Comparison of ENCODE assay signal across 1 cellular context in genomic region chr10:71888623-71889387, GRCh38.
TF ChIP-seq lines count a peak whose summit lies in the region.

No MANE protein-coding gene starts in this region.

TF ChIP-seq in HEK293, 187 proteins besides CTCF, POLR2A, EP300 and RAD21 (continued from another document and continues in another):
- TF ChIP-seq ZSCAN4 (tag by site-specific recombination; IDR thresholded peaks at IDR 0.05) (no peak), GLIS1 (tag by site-specific recombination; IDR thresholded peaks at IDR 0.05) (peak; percentile 90), ZNF785 (tag by site-specific recombination; IDR thresholded peaks at IDR 0.05) (no peak), ZNF311 (tag by site-specific recombination; IDR thresholded peaks at IDR 0.05; ENCODE audit: borderline replicate concordance) (no peak), ZNF211 (tag by site-specific recombination; IDR thresholded peaks at IDR 0.05; ENCODE audit: low read depth) (no peak), ZNF133 (tag by site-specific recombination; IDR thresholded peaks at IDR 0.05) (no peak), ZNF639 (tag by site-specific recombination; IDR thresholded peaks at IDR 0.05) (no peak), HOXD13 (CRISPR knock-in tag; IDR thresholded peaks at IDR 0.05; ENCODE audit: borderline replicate concordance) (no peak), PBX3 (CRISPR knock-in tag; IDR thresholded peaks at IDR 0.05) (no peak), ZNF488 (tag by site-specific recombination; IDR thresholded peaks at IDR 0.05) (no peak), ZNF433 (tag by site-specific recombination; IDR thresholded peaks at IDR 0.05; ENCODE audit: low read depth) (no peak), ZBTB6 (tag by site-specific recombination; IDR thresholded peaks at IDR 0.05) (no peak; the same call in 1 of the 2 replicates), ZNF792 (tag by site-specific recombination; IDR thresholded peaks at IDR 0.05) (no peak), ZNF830 (tag by site-specific recombination; IDR thresholded peaks at IDR 0.05; ENCODE audit: low read depth) (no peak), ZNF280D (tag by site-specific recombination; IDR thresholded peaks at IDR 0.05) (no peak), ZNF791 (tag by site-specific recombination; IDR thresholded peaks at IDR 0.05) (no peak), ZNF837 (tag by site-specific recombination; IDR thresholded peaks at IDR 0.05) (no peak), BCL11B (tag by site-specific recombination; IDR thresholded peaks at IDR 0.05; ENCODE audit: low read depth) (no peak), SALL2 (tag by site-specific recombination; IDR thresholded peaks at IDR 0.05; ENCODE audit: borderline replicate concordance) (no peak), ZBTB21 (tag by site-specific recombination; IDR thresholded peaks at IDR 0.05) (0 out of 2 replicates have a peak, but pooled peaks have one; percentile 11), SETDB1 (IDR thresholded peaks at IDR 0.05; ENCODE audit: insufficient read length, low read length) (no peak), ZNF202 (tag by site-specific recombination; IDR thresholded peaks at IDR 0.05; ENCODE audit: borderline replicate concordance) (no peak), ZBTB20 (tag by site-specific recombination; IDR thresholded peaks at IDR 0.05) (peak; percentile 77), ZNF394 (tag by site-specific recombination; IDR thresholded peaks at IDR 0.05; ENCODE audit: borderline replicate concordance) (peak; percentile 77), ZNF549 (tag by site-specific recombination; IDR thresholded peaks at IDR 0.05) (no peak), PATZ1 (tag by site-specific recombination; IDR thresholded peaks at IDR 0.05) (peak; percentile 90), TRIM28 (IDR thresholded peaks at IDR 0.05; ENCODE audit: borderline replicate concordance, low read length) (peak; percentile 51; the same call in 1 of the 2 replicates), ZNF292 (tag by site-specific recombination; IDR thresholded peaks at IDR 0.05; ENCODE audit: borderline replicate concordance, low read depth) (no peak), PRDM4 (tag by site-specific recombination; IDR thresholded peaks at IDR 0.05) (peak; percentile 83), PRDM2 (tag by site-specific recombination; IDR thresholded peaks at IDR 0.05; ENCODE audit: borderline replicate concordance) (no peak), ZNF362 (tag by site-specific recombination; IDR thresholded peaks at IDR 0.05) (0 out of 2 replicates have a peak, but pooled peaks have one; percentile 33), ZNF629 (tag by site-specific recombination; IDR thresholded peaks at IDR 0.05) (peak; percentile 47), ZNF112 (tag by site-specific recombination; IDR thresholded peaks at IDR 0.05) (no peak), YY1 (tag by site-specific recombination; IDR thresholded peaks at IDR 0.05) (no peak), ZNF324 (tag by site-specific recombination; IDR thresholded peaks at IDR 0.05) (peak; percentile 64; the same call in 1 of the 2 replicates), ZNF510 (tag by site-specific recombination; IDR thresholded peaks at IDR 0.05; ENCODE audit: insufficient replicate concordance) (no peak), ZNF624 (tag by site-specific recombination; IDR thresholded peaks at IDR 0.05) (no peak), ZNF701 (tag by site-specific recombination; IDR thresholded peaks at IDR 0.05) (no peak), SP2 (tag by site-specific recombination; IDR thresholded peaks at IDR 0.05) (peak; percentile 17; the same call in 1 of the 2 replicates)
